Comparison of ENCODE assay signal across 8 cellular contexts in the genomic region with DNA sequence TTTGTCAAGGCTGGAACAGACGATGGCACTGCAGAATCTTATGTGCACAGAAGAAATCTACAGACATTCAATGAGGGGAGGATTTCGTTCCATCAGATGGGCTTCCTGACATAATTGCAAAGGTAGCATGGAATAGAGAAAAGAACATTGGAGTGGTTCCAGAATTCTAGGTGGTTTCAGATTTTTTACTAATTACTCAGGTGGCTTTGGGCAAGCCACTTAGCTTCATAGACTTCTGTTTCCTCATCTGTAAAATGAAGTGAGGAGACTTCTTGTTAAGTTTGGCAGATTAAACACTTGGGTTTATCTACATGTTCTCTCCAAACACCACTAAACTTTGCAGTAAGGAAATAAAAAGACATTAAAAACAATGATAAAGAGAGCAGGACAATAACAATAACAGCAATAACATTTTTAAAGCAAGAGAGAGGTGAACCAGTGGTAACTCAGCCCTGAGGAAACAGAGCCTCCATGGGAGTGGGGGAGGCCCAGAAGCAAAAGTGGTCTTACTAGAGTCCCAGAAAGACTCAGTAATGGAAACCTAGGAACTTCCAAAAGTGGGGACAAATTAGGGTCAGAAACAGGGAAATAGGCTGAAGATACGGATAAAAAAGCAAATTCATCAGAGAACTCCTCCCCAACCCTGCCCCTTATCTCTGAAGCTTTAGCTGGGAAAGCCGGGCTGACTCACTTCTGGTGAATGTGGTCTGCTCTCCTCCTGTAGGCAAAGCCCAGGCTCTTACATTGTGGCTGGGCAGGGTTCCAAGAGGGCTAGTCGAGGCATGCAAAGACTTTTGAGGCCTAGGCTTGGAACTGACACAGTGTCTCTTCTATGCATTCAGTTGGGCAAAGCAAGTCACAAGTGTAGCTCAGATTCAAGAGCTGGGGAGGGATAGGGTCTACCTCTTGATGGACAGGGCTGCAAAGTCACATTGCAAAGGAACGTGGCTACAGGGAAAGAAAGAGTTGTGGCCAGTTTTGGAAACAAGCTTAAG. TPM values are rescaled to one million over a fixed set of nuclear protein-coding genes. Genes with fewer than 3 reads are reported as not detected.
DNase-seq lines count a peak whose midpoint lies in the region; ATAC-seq and TF ChIP-seq lines count a peak whose summit lies in the region.

No MANE protein-coding gene starts in this region.

- H3K27me3 ChIP-seq in PC-9 (ENCODE audit: insufficient read depth, low read depth), result no peaks in the 10 kb centered on the region
- H3K27me3 ChIP-seq in left lung, result no peaks in the 10 kb centered on the region

- H3K27me3 Mint-ChIP-seq in activated naive CD8-positive, alpha-beta T cell treated with anti-CD3 and anti-CD28 coated beads, Interleukin-2, amount 10 ng/mL, durations not matched to agents 7 days and 5 days, result peaks cover 8% of the 10 kb centered on the region
- peaks cover 27% of the 10 kb centered on the region for H3K27me3 Mint-ChIP-seq in stimulated activated naive CD8-positive, alpha-beta T cell treated with anti-CD3 and anti-CD28 coated beads, Interleukin-15, amount 100 ng/mL, for 72 hours

- H3K27ac ChIP-seq in PC-9 (peak overlapping the region; percentile 95), left lung (peak overlapping the region; percentile 43 to 57)

- peak; percentile 64 for ATAC-seq in GM18502 (IDR thresholded peaks at IDR 0.05; ENCODE audit: poor library complexity, unreplicated experiment)
- ATAC-seq in HG03039 (IDR thresholded peaks at IDR 0.05; ENCODE audit: unreplicated experiment), result peak; percentile 54
- ATAC-seq in activated naive CD8-positive, alpha-beta T cell treated with anti-CD3 and anti-CD28 coated beads, Interleukin-2, amount 10 ng/mL, durations not matched to agents 7 days and 5 days (ENCODE audit: low read depth), result peak; percentile 59
- peak; percentile 91 for ATAC-seq in left lung
- ATAC-seq in stimulated activated naive CD8-positive, alpha-beta T cell treated with anti-CD3 and anti-CD28 coated beads, Interleukin-15, amount 100 ng/mL, for 72 hours, result peak; percentile 85
- ATAC-seq in GM19395 (IDR thresholded peaks at IDR 0.05; ENCODE audit: unreplicated experiment), result no peak
- no peak for ATAC-seq in HG03135 (IDR thresholded peaks at IDR 0.05; ENCODE audit: unreplicated experiment)

- CTCF ChIA-PET in PC-9 (lab: Charles Lee), result interaction anchor here (0.5 to 0.6 kb wide), 2 partner anchors 156 to 1397 kb away, joined by 4 to 5 read pairs; no protein-coding TSS in a partner anchor

- no peak for TF ChIP-seq CTCF in PC-9 (conservative IDR thresholded peaks at IDR 0.05)
- TF ChIP-seq CTCF in left lung (IDR thresholded peaks at IDR 0.05), result no peak

- no peaks in the 10 kb centered on the region for H3K9me3 Mint-ChIP-seq in activated naive CD8-positive, alpha-beta T cell treated with anti-CD3 and anti-CD28 coated beads, Interleukin-2, amount 10 ng/mL, durations not matched to agents 7 days and 5 days
- no peaks in the 10 kb centered on the region for H3K9me3 Mint-ChIP-seq in stimulated activated naive CD8-positive, alpha-beta T cell treated with anti-CD3 and anti-CD28 coated beads, Interleukin-15, amount 100 ng/mL, for 72 hours

- peak overlapping the region; percentile 28; the same call in 1 of the 2 replicates for H3K4me3 ChIP-seq in PC-9
- H3K4me3 ChIP-seq in left lung, result no peak overlapping the region

- H2AFZ ChIP-seq in PC-9, result peak overlapping the region; percentile 60; the same call in 1 of the 2 replicates

- H3K36me3 ChIP-seq in PC-9 (ENCODE audit: low read depth) (no peaks in the 10 kb centered on the region), left lung (no peaks in the 10 kb centered on the region)

- H3K4me2 ChIP-seq in PC-9, result peak overlapping the region; percentile 71

- TSS peak; percentile 96 for BruUV-seq in PC-9 (replicated peaks; lab: Mats Ljungman, UMichigan)

- no peaks in the 10 kb centered on the region for H3K9me2 ChIP-seq in PC-9 (ENCODE audit: insufficient read depth)

- H3K4me1 ChIP-seq in PC-9 (replicated peaks; ENCODE audit: insufficient read depth) (peaks cover 44% of the 10 kb centered on the region), left lung (peaks cover 10 to 13% of the 10 kb centered on the region in 2 donors)

- no peaks in the 10 kb centered on the region; the same call in 1 of the 2 replicates for H3F3A ChIP-seq in PC-9 (ENCODE audit: insufficient read depth, low read depth)

- no peaks in the 10 kb centered on the region for H4K20me1 ChIP-seq in PC-9 (ENCODE audit: insufficient read depth)

- intact Hi-C loops in PC-9 (cut with micrococcal nuclease; ENCODE audit: unreplicated experiment), result loop anchor here (1.0 to 10.0 kb wide), 10 partner anchors 53 to 763 kb away; no protein-coding TSS in a partner anchor
- intact Hi-C loops in left lung (cut with DNase I), result loop anchor here in 1 of 2 donors (5.0 kb wide), 1 partner anchor 973 kb away; no protein-coding TSS in a partner anchor

- H3K36me3 Mint-ChIP-seq in activated naive CD8-positive, alpha-beta T cell treated with anti-CD3 and anti-CD28 coated beads, Interleukin-2, amount 10 ng/mL, durations not matched to agents 7 days and 5 days, result no peaks in the 10 kb centered on the region

- H3K4me3 Mint-ChIP-seq in activated naive CD8-positive, alpha-beta T cell treated with anti-CD3 and anti-CD28 coated beads, Interleukin-2, amount 10 ng/mL, durations not matched to agents 7 days and 5 days, result peak overlapping the region; percentile 29
- peak overlapping the region; percentile 27 to 49 for H3K4me3 Mint-ChIP-seq in stimulated activated naive CD8-positive, alpha-beta T cell treated with anti-CD3 and anti-CD28 coated beads, Interleukin-15, amount 100 ng/mL, for 72 hours

- H3K4me1 Mint-ChIP-seq in activated naive CD8-positive, alpha-beta T cell treated with anti-CD3 and anti-CD28 coated beads, Interleukin-2, amount 10 ng/mL, durations not matched to agents 7 days and 5 days, result peaks cover 29% of the 10 kb centered on the region
- peaks cover 29% of the 10 kb centered on the region for H3K4me1 Mint-ChIP-seq in stimulated activated naive CD8-positive, alpha-beta T cell treated with anti-CD3 and anti-CD28 coated beads, Interleukin-15, amount 100 ng/mL, for 72 hours

- peak; percentile 90 to 93 for DNase-seq in PC-9
- peak; percentile 32 for DNase-seq in activated naive CD8-positive, alpha-beta T cell treated with anti-CD3 and anti-CD28 coated beads, Interleukin-2, amount 10 ng/mL, durations not matched to agents 7 days and 5 days
- DNase-seq in left lung, result peak; percentile 74 to 89
- peak; percentile 45 to 58 for DNase-seq in stimulated activated naive CD8-positive, alpha-beta T cell treated with anti-CD3 and anti-CD28 coated beads, Interleukin-15, amount 100 ng/mL, for 72 hours

- H3K9me3 ChIP-seq in PC-9 (ENCODE audit: insufficient read depth, low read depth) (peaks cover 6% of the 10 kb centered on the region), left lung (no peaks in the 10 kb centered on the region)

- no peaks in the 10 kb centered on the region for H3K79me2 ChIP-seq in PC-9 (ENCODE audit: low read depth)

- POLR2A ChIA-PET in PC-9 (lab: Charles Lee; ENCODE audit: unreplicated experiment), result interaction anchor here (0.5 to 1.3 kb wide), 8 partner anchors 24 to 966 kb away, joined by 3 to 13 read pairs (median 6); a partner anchor contains a TSS
- POLR2A ChIA-PET in activated naive CD8-positive, alpha-beta T cell treated with anti-CD3 and anti-CD28 coated beads, Interleukin-2, amount 10 ng/mL, durations not matched to agents 7 days and 5 days (lab: Charles Lee), result no interaction called here

- peak overlapping the region; percentile 39 for H3K27ac Mint-ChIP-seq in activated naive CD8-positive, alpha-beta T cell treated with anti-CD3 and anti-CD28 coated beads, Interleukin-2, amount 10 ng/mL, durations not matched to agents 7 days and 5 days
- peak overlapping the region; percentile 5 to 59 for H3K27ac Mint-ChIP-seq in stimulated activated naive CD8-positive, alpha-beta T cell treated with anti-CD3 and anti-CD28 coated beads, Interleukin-15, amount 100 ng/mL, for 72 hours

RNA-seq across cellular contexts. Expression of a gene that starts 11.8 kb away (rescaled TPM):
- total RNA-seq in PC-9 (2021) (0.98 and 1.5 TPM in 2 replicates), left lung (under 1 TPM; 0.16 to 0.29 TPM)
- total RNA-seq in activated naive CD8-positive, alpha-beta T cell treated with anti-CD3 and anti-CD28 coated beads, Interleukin-2, amount 10 ng/mL, durations not matched to agents 7 days and 5 days, result not detected

Comparison
In these comparisons a context has a peak if more than half of its experiments do, and no peak if none do; other contexts are left out.
1. ATAC-seq: peak in GM18502 (single experiment), HG03039 (single experiment), activated naive CD8-positive, alpha-beta T cell treated with anti-CD3 and anti-CD28 coated beads, Interleukin-2, amount 10 ng/mL, durations not matched to agents 7 days and 5 days (single experiment), left lung (single experiment) and stimulated activated naive CD8-positive, alpha-beta T cell treated with anti-CD3 and anti-CD28 coated beads, Interleukin-15, amount 100 ng/mL, for 72 hours (single experiment); none in GM19395 (single experiment) and HG03135 (single experiment).
2. DNase-seq: peak in every context shown above with its lines; median percentile 92 in PC-9; 82 in left lung; 52 in stimulated activated naive CD8-positive, alpha-beta T cell treated with anti-CD3 and anti-CD28 coated beads, Interleukin-15, amount 100 ng/mL, for 72 hours; 32 in activated naive CD8-positive, alpha-beta T cell treated with anti-CD3 and anti-CD28 coated beads, Interleukin-2, amount 10 ng/mL, durations not matched to agents 7 days and 5 days.